In the genomic region with DNA sequence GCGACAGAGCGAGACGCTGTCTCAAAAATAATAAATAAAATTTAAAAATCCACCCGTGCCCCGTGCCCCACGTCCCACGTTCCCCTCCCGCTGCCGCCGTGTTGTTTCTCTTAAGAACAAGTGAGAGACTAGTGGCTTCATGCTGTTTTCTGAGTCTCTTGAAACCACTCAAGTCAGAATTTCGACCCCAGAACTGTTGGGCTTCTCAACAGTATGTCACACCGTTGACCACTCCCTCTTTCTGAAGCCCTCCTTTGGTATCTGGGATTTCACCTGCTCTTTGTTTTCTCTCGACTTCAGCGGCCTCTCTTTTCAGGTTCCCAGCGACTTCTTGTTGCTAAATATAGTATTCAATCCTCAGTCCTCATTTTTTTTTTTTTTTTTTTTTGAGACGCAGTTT, we compare ENCODE assay signal across 7 cellular contexts. TPM values are rescaled to one million over a fixed set of nuclear protein-coding genes. Genes with fewer than 3 reads are reported as not detected.
DNase-seq lines count a peak whose midpoint lies in the region; ATAC-seq, FAIRE-seq and TF ChIP-seq lines count a peak whose summit lies in the region.

No MANE protein-coding gene starts in this region.

- H3K27ac ChIP-seq in WERI-Rb-1 (peak overlapping the region; percentile 70), hepatocyte (peak overlapping the region; percentile 94)

- peak overlapping the region; percentile 96 for H3K27ac Mint-ChIP-seq in stimulated activated effector memory CD8-positive, alpha-beta T cell treated with anti-CD3 and anti-CD28 coated beads, Interleukin-12 subunit alpha, Interleukin-12 subunit beta, amount 100 ng/mL, for 72 hours

- H3K79me2 ChIP-seq in hepatocyte = peaks cover 27% of the 10 kb centered on the region

- H3K9me3 ChIP-seq in WERI-Rb-1 (ENCODE audit: severe bottlenecking) (no peaks in the 10 kb centered on the region), hepatocyte (ENCODE audit: low read depth) (no peaks in the 10 kb centered on the region)

- H3K27me3 ChIP-seq in WERI-Rb-1 (ENCODE audit: insufficient read depth, low read depth, severe bottlenecking) (no peaks in the 10 kb centered on the region), hepatocyte (no peaks in the 10 kb centered on the region)

- H3K4me3 ChIP-seq in WERI-Rb-1 (ENCODE audit: low read depth, low read length) (peak overlapping the region; percentile 96), hepatocyte (peak overlapping the region; percentile 74)

- POLR2A ChIA-PET in HEK293T (lab: Yijun Ruan, JAX) = interaction anchor here (1.4 to 2.7 kb wide), 3 partner anchors 14 to 26 kb away, joined by 5 to 19 read pairs (median 6); no protein-coding TSS in a partner anchor

- H3K36me3 Mint-ChIP-seq in stimulated activated effector memory CD8-positive, alpha-beta T cell treated with anti-CD3 and anti-CD28 coated beads, Interleukin-12 subunit alpha, Interleukin-12 subunit beta, amount 100 ng/mL, for 72 hours = peaks cover 36% of the 10 kb centered on the region

- no peak for ATAC-seq in stimulated activated effector memory CD8-positive, alpha-beta T cell treated with anti-CD3 and anti-CD28 coated beads, Interleukin-12 subunit alpha, Interleukin-12 subunit beta, amount 100 ng/mL, for 72 hours

- H3K36me3 ChIP-seq in WERI-Rb-1 = peaks cover 21% of the 10 kb centered on the region
- H3K36me3 ChIP-seq in hepatocyte (replicated peaks; ENCODE audit: insufficient read depth, low read depth) = no peaks in the 10 kb centered on the region

- H3K4me1 Mint-ChIP-seq in stimulated activated effector memory CD8-positive, alpha-beta T cell treated with anti-CD3 and anti-CD28 coated beads, Interleukin-12 subunit alpha, Interleukin-12 subunit beta, amount 100 ng/mL, for 72 hours = peaks cover 33% of the 10 kb centered on the region

- CTCF ChIA-PET in HEK293T (lab: Yijun Ruan, JAX) = no interaction called here

- H3K9me3 Mint-ChIP-seq in stimulated activated effector memory CD8-positive, alpha-beta T cell treated with anti-CD3 and anti-CD28 coated beads, Interleukin-12 subunit alpha, Interleukin-12 subunit beta, amount 100 ng/mL, for 72 hours = no peaks in the 10 kb centered on the region

- TF ChIP-seq CTCF in WERI-Rb-1 (IDR thresholded peaks at IDR 0.05; ENCODE audit: low read depth, low read length) (no peak), hepatocyte (IDR thresholded peaks at IDR 0.05; ENCODE audit: poor library complexity) (no peak)

- 63% methylated on average over 16 of the region's 16 CpGs for WGBS in hepatocyte (ENCODE audit: low lambda C conversion rate, missing lambda C conversion rate)

- peak overlapping the region; percentile 87 for H3K4me2 ChIP-seq in hepatocyte

- DNase-seq in HEK293T (ENCODE audit: extremely low spot score) (no peak), WERI-Rb-1 (no peak), hepatocyte (ENCODE audit: low spot score) (no peak), cerebellar cortex (ENCODE audit: low spot score) (no peak), HTR-8/SVneo (ENCODE audit: insufficient read length, low spot score) (no peak), GOT3 (lab: John Stamatoyannopoulos, UW) (no peak)
- DNase-seq in stimulated activated effector memory CD8-positive, alpha-beta T cell treated with anti-CD3 and anti-CD28 coated beads, Interleukin-12 subunit alpha, Interleukin-12 subunit beta, amount 100 ng/mL, for 72 hours (ENCODE audit: low spot score in 2 of 2) = no peak

- no peak for FAIRE-seq in HTR-8/SVneo (lab: Jason Lieb, UNC)

- H3K9me2 ChIP-seq in hepatocyte (replicated peaks; ENCODE audit: insufficient read depth) = no peaks in the 10 kb centered on the region

- peaks cover 2% of the 10 kb centered on the region for H4K20me1 ChIP-seq in hepatocyte (ENCODE audit: insufficient read depth, poor library complexity, severe bottlenecking)

- H3K4me1 ChIP-seq in hepatocyte (ENCODE audit: insufficient read depth) = peaks cover 4% of the 10 kb centered on the region

- peak overlapping the region; percentile 88 for H2AFZ ChIP-seq in hepatocyte

- peak overlapping the region; percentile 96 for H3K4me3 Mint-ChIP-seq in stimulated activated effector memory CD8-positive, alpha-beta T cell treated with anti-CD3 and anti-CD28 coated beads, Interleukin-12 subunit alpha, Interleukin-12 subunit beta, amount 100 ng/mL, for 72 hours

TF ChIP-seq in HEK293T, 16 proteins besides CTCF, POLR2A, EP300 and RAD21:
- TF ChIP-seq ZNF384 (IDR thresholded peaks at IDR 0.05) (0 out of 2 replicates have a peak, but pooled peaks have one; percentile 30), CTBP1 (IDR thresholded peaks at IDR 0.05; ENCODE audit: borderline replicate concordance) (no peak)

RNA-seq across cellular contexts. Expression of a gene that starts 1.0 kb away (rescaled TPM):
- total RNA-seq in hepatocyte = 22.8 and 28.3 TPM in 2 replicates
- 30.0 and 38.6 TPM in 2 replicates for polyA plus RNA-seq in hepatocyte

RNA-seq across cellular contexts. Expression of a gene that starts 24.7 kb away (rescaled TPM):
- 38.2 and 48.2 TPM in 2 replicates for total RNA-seq in hepatocyte
- 119 and 139 TPM in 2 replicates for polyA plus RNA-seq in hepatocyte

RNA-seq across cellular contexts. Expression of a gene that starts 34.2 kb away (rescaled TPM):
- 0.20 and 0.30 TPM in 2 replicates for total RNA-seq in hepatocyte
- 1.3 and 1.5 TPM in 2 replicates for polyA plus RNA-seq in hepatocyte

RNA-seq across cellular contexts. Expression of a gene that starts 37.0 kb away (rescaled TPM):
- total RNA-seq in hepatocyte = 24.1 and 34.6 TPM in 2 replicates
- polyA plus RNA-seq in hepatocyte = 44.5 and 49.8 TPM in 2 replicates
